In the genomic region with DNA sequence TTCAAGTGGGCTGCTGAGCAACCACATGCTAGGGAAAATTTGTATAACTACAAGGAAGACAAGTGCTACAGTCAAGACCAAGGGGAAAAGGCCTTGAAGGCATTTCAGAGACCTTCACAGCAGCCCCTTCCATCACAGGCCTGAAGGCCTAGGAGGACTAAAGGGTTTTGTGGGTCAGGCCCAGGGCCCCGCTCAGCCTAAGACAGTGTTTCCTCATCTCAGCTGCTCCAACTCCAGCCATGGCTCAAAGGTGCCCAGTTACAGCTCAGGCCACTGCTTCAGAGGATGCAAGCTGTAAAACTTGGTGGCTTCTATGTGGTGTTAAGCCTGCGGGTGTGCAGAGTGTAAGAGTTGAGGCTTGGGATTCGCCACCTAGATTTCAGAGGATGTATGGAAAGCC, we compare ENCODE assay signal across 8 cellular contexts.
"Had no signal": no experiment of that assay in that cellular context is flagged by ENCODE, and none has a peak within 500 bp of the region (broad histone marks: within the 10 kb centered on the region; RNA-seq: fewer than 3 reads in every experiment).

No MANE protein-coding gene starts in this region.

- FAIRE-seq: G401.6, GM12878, GM12891, GM12892, GM18507, GM19239 had no signal

- DNase-seq: GDM1, GF-D8 had no signal

- H3K4me3 ChIP-seq: GM12878 had no signal

- ATAC-seq: GM12878 had no signal
